ENCODE assay signal across 8 cellular contexts in genomic region chrX:46408553-46409407, GRCh38.
DNase-seq lines count a peak whose midpoint lies in the region; ATAC-seq, FAIRE-seq and TF ChIP-seq lines count a peak whose summit lies in the region.

No MANE protein-coding gene starts in this region.

- DNase-seq in AG04450 (ENCODE audit: low read depth, low spot score) (peak; percentile 36), GM12892 (ENCODE audit: insufficient read length) (peak; percentile 18), NCI-H460 (ENCODE audit: extremely low read depth, low read depth) (peak; percentile 51), endothelial cell of umbilical vein (ENCODE audit: low read depth, low spot score) (peak; percentile 74), naive B cell (peak; percentile 33)
- DNase-seq in activated CD8-positive, alpha-beta memory T cell treated with anti-CD3 and anti-CD28 coated beads for 4 hours (ENCODE audit: low read depth in 2 of 2), result peak; percentile 36 to 51
- DNase-seq in stimulated activated CD8-positive, alpha-beta memory T cell treated with anti-CD3 and anti-CD28 coated beads, Interleukin-7, amount 100 ng/mL, for 48 hours (ENCODE audit: extremely low read depth in 1 of 2, low read depth in 1 of 2), result peak; percentile 21 to 29

- no peak overlapping the region for H3K4me2 ChIP-seq in endothelial cell of umbilical vein (ENCODE audit: insufficient read depth, low read length)

- no peaks in the 10 kb centered on the region for H3K4me1 Mint-ChIP-seq in naive B cell

- H3K27me3 ChIP-seq in AG04450 (ENCODE audit: control insufficient read depth, insufficient read depth, low read length) (no peaks in the 10 kb centered on the region), endothelial cell of umbilical vein (ENCODE audit: control insufficient read depth in 2 of 2, insufficient read depth in 2 of 2, low read length in 2 of 2) (no peaks in the 10 kb centered on the region)

- dilution Hi-C loops in endothelial cell of umbilical vein (cut with MboI; ENCODE audit: extremely low pct_ligation_motif_present, low sequenced_read_pairs), result no loop called here

- POLR2A ChIA-PET in AG04450 (lab: Yijun Ruan, JAX) (no interaction called here), endothelial cell of umbilical vein (lab: Charles Lee) (no interaction called here)

- TF ChIP-seq POLR2A in GM12892 (IDR thresholded peaks at IDR 0.05; ENCODE audit: low read depth, low read length) (no peak), endothelial cell of umbilical vein (IDR thresholded peaks at IDR 0.05; ENCODE audit: low read depth, low read length) (no peak)

- peak overlapping the region in 1 of 6 donors; percentile 74 for H3K27ac Mint-ChIP-seq in naive B cell

- H3K9me3 Mint-ChIP-seq in naive B cell, result no peaks in the 10 kb centered on the region

- H3K36me3 ChIP-seq in endothelial cell of umbilical vein (ENCODE audit: control insufficient read depth in 2 of 2, extremely low read depth in 1 of 2, insufficient read depth in 2 of 2, low read length in 2 of 2), result no peaks in the 10 kb centered on the region

- no peaks in the 10 kb centered on the region for H3K4me1 ChIP-seq in endothelial cell of umbilical vein (ENCODE audit: control insufficient read depth, extremely low read depth, insufficient read depth, low read length)

- H2AFZ ChIP-seq in endothelial cell of umbilical vein (ENCODE audit: low read depth, low read length), result peak overlapping the region; percentile 10

- no peaks in the 10 kb centered on the region for H3K9me1 ChIP-seq in endothelial cell of umbilical vein (replicated peaks; ENCODE audit: control insufficient read depth, extremely low read depth, insufficient read depth, low read length)

- no peak overlapping the region for H3K4me3 Mint-ChIP-seq in naive B cell

- H3K79me2 ChIP-seq in endothelial cell of umbilical vein (ENCODE audit: control insufficient read depth, insufficient read depth, low read length), result no peaks in the 10 kb centered on the region

- no peaks in the 10 kb centered on the region for H3K9me3 ChIP-seq in AG04450 (ENCODE audit: control insufficient read depth, insufficient read depth, low read length)
- no peaks in the 10 kb centered on the region for H3K9me3 ChIP-seq in endothelial cell of umbilical vein (replicated peaks; ENCODE audit: control insufficient read depth, insufficient read depth, low read length)

- no peak overlapping the region for H3K9ac ChIP-seq in endothelial cell of umbilical vein (replicated peaks; ENCODE audit: extremely low read depth, insufficient read depth, low read length)

- CTCF ChIA-PET in AG04450 (lab: Charles Lee), result interaction anchor here (0.6 to 2.6 kb wide), 17 partner anchors 10 to 1221 kb away, joined by 3 to 19 read pairs (median 4); no protein-coding TSS in a partner anchor
- CTCF ChIA-PET in endothelial cell of umbilical vein (lab: Charles Lee), result interaction anchor here (0.8 to 2.8 kb wide), 28 partner anchors 10 to 1338 kb away, joined by 3 to 22 read pairs (median 5); no protein-coding TSS in a partner anchor

- no peak for ATAC-seq in naive B cell (ENCODE audit: low read depth in 2 of 2)
- ATAC-seq in HG02870 (IDR thresholded peaks at IDR 0.05; ENCODE audit: unreplicated experiment), result no peak

- no peaks in the 10 kb centered on the region for H4K20me1 ChIP-seq in endothelial cell of umbilical vein (replicated peaks; ENCODE audit: control insufficient read depth, extremely low read depth, insufficient read depth, low read length)

- H3K27me3 Mint-ChIP-seq in naive B cell, result no peaks in the 10 kb centered on the region

- H3K36me3 Mint-ChIP-seq in naive B cell, result no peaks in the 10 kb centered on the region

- BruUV-seq in endothelial cell of umbilical vein (replicated peaks; lab: Mats Ljungman, UMichigan), result no TSS peak

- intact Hi-C loops in endothelial cell of umbilical vein (cut with micrococcal nuclease), result loop anchor here (1.0 to 10.0 kb wide), 4 partner anchors 27 to 1086 kb away; no protein-coding TSS in a partner anchor

- TF ChIP-seq CTCF in AG04450 (IDR thresholded peaks at IDR 0.05; ENCODE audit: low read depth, low read length) (peak; percentile 68), endothelial cell of umbilical vein (IDR thresholded peaks at IDR 0.05; ENCODE audit: extremely low read depth in 1 of 2, insufficient read depth in 1 of 2, low read depth in 1 of 2, low read length in 2 of 2) (peak; percentile 51 to 52)

- FAIRE-seq in GM12892 (lab: Jason Lieb, UNC) (peak; percentile 76), endothelial cell of umbilical vein (lab: Jason Lieb, UNC) (peak; percentile 57)

- H3K27ac ChIP-seq in AG04450 (ENCODE audit: low read depth, low read length) (no peak overlapping the region), endothelial cell of umbilical vein (ENCODE audit: insufficient read depth, low read depth, low read length) (no peak overlapping the region)

- H3K4me3 ChIP-seq in AG04450 (ENCODE audit: low read depth, low read length) (no peak overlapping the region), endothelial cell of umbilical vein (replicated peaks in 1 of 3; ENCODE audit: insufficient read depth in 1 of 3, low read depth in 1 of 3, low read length in 3 of 3) (no peak overlapping the region)

TF ChIP-seq in endothelial cell of umbilical vein, 7 proteins besides CTCF, POLR2A, EP300 and RAD21:
- TF ChIP-seq FOS (IDR thresholded peaks at IDR 0.05; ENCODE audit: borderline replicate concordance, insufficient read depth, low read length) (no peak), POLR2AphosphoS5 (IDR thresholded peaks at IDR 0.05; ENCODE audit: insufficient read depth, low read depth, low read length) (no peak), MYC (IDR thresholded peaks at IDR 0.05; ENCODE audit: low read depth, low read length) (no peak), EZH2 (IDR thresholded peaks at IDR 0.05; ENCODE audit: borderline replicate concordance, low read depth, low read length, severe bottlenecking) (no peak), MAX (IDR thresholded peaks at IDR 0.05; ENCODE audit: insufficient read depth, insufficient read length) (no peak), JUN (IDR thresholded peaks at IDR 0.05; ENCODE audit: borderline replicate concordance, insufficient read depth, insufficient read length, low read depth) (no peak), GATA2 (IDR thresholded peaks at IDR 0.05; ENCODE audit: insufficient read depth, insufficient read length, low read depth, low read length) (no peak)
TF ChIP-seq in endothelial cell of umbilical vein: peak in this region for 0.

Comparison
In these comparisons a context has a peak if more than half of its experiments do, and no peak if none do; other contexts are left out.
1. DNase-seq: peak in every context shown above with its lines; median percentile 74 in endothelial cell of umbilical vein; 51 in NCI-H460; 44 in activated CD8-positive, alpha-beta memory T cell treated with anti-CD3 and anti-CD28 coated beads for 4 hours; 36 in AG04450; 33 in naive B cell; 25 in stimulated activated CD8-positive, alpha-beta memory T cell treated with anti-CD3 and anti-CD28 coated beads, Interleukin-7, amount 100 ng/mL, for 48 hours; 18 in GM12892.